10 cellular contexts compared by ENCODE assay signal in the genomic region with DNA sequence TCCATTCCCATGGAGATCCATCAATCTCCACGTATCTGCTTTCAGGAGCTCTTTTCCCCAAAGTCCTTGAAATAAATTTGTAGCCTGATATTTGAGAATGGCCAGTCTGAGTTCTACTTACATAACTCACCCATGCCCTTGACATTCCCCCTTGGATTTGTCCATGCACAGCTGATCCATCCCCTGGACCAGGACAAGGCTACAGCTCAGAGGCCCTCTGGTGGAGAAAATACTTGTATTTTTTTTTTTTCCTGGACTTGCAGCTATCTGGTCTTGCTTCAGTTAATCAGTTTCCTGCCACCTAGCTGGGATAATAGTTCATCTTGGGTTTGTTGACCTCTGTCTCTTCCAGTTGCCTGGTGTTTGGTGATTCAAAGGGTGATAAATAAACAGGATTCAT.
DNase-seq lines count a peak whose midpoint lies in the region; ATAC-seq, FAIRE-seq and TF ChIP-seq lines count a peak whose summit lies in the region.
"Had no signal": no experiment of that assay in that cellular context is flagged by ENCODE, and none has a peak within 500 bp of the region (broad histone marks: within the 10 kb centered on the region; RNA-seq: fewer than 3 reads in every experiment).

No MANE protein-coding gene starts in this region.

- H3K4me1 Mint-ChIP-seq in H9, result no peaks in the 10 kb centered on the region
- H3K4me1 Mint-ChIP-seq: immature natural killer cell had no signal

- no peak overlapping the region for H2BK5ac ChIP-seq in H9 (ENCODE audit: insufficient read length, low read length)

- H3K4ac ChIP-seq in H9 (ENCODE audit: low read depth, low read length), result no peak overlapping the region

- H4K8ac ChIP-seq in H9 (replicated peaks; ENCODE audit: insufficient read length, low read depth, low read length), result no peak overlapping the region

- no peak overlapping the region for H3T11ph ChIP-seq in H9 (ENCODE audit: low read length)

- H3K23me2 ChIP-seq in H9 (ENCODE audit: insufficient read length, low read depth, low read length, poor library complexity, severe bottlenecking), result no peaks in the 10 kb centered on the region

- H2AFZ ChIP-seq in H9 (ENCODE audit: low read length), result no peak overlapping the region

- FAIRE-seq in islet of Langerhans (lab: Jason Lieb, UNC), result peak; percentile 5

- whole genome bisulfite sequencing in H9 (ENCODE audit: extremely low coverage, insufficient read length, low lambda C conversion rate), result no CpG with 5 or more reads among the region's 1 CpG

- H3K9me3 ChIP-seq in H9 (ENCODE audit: control insufficient read depth, low read depth, low read length), result no peaks in the 10 kb centered on the region

- H3K56ac ChIP-seq in H9 (ENCODE audit: insufficient read length, low read depth, low read length), result no peak overlapping the region

- H2BK120ac ChIP-seq in H9 (ENCODE audit: low read depth, low read length, poor library complexity, severe bottlenecking), result no peak overlapping the region

- no peak overlapping the region for H3K27ac Mint-ChIP-seq in H9
- H3K27ac Mint-ChIP-seq: immature natural killer cell had no signal

- in situ Hi-C loops in SK-MEL-5 (cut with HindIII; ENCODE audit: low pct_unique_long_range_greater_than_20kb, low sequenced_read_pairs), result no loop called here

- H3K4me2 ChIP-seq in H9 (ENCODE audit: insufficient read depth, insufficient read length, low read length), result no peak overlapping the region

- no peak overlapping the region for H3K4me3 Mint-ChIP-seq in H9
- H3K4me3 Mint-ChIP-seq: immature natural killer cell had no signal

- ATAC-seq in GM21447 (IDR thresholded peaks at IDR 0.05; ENCODE audit: unreplicated experiment) (no peak), GM18909 (IDR thresholded peaks at IDR 0.05; ENCODE audit: poor library complexity, unreplicated experiment) (no peak), esophagus mucosa (no peak)

- no peak overlapping the region for H3K14ac ChIP-seq in H9 (ENCODE audit: insufficient read depth, low read length)

- H3K23ac ChIP-seq in H9 (ENCODE audit: insufficient read length, low read depth, low read length), result no peak overlapping the region

- no peak overlapping the region for H2BK12ac ChIP-seq in H9 (ENCODE audit: insufficient read length, low read depth, low read length)

- H3K4me1 ChIP-seq in H9 (ENCODE audit: insufficient read depth, low read length), result no peaks in the 10 kb centered on the region

- no peak overlapping the region for H2AK5ac ChIP-seq in H9 (ENCODE audit: insufficient read length, low read length)

- no peak overlapping the region for H3K9ac ChIP-seq in H9 (ENCODE audit: extremely low read depth, insufficient read length, low read length)

- peaks cover 0 to 4% (median 4%) of the 10 kb centered on the region in 3 experiments; a peak in 2 of 7 replicates for H3K36me3 Mint-ChIP-seq in H9 (ENCODE audit: insufficient read depth in 1 of 3, low read depth in 3 of 3)

- H3K27ac ChIP-seq in H9 (ENCODE audit: insufficient read length, low read depth, low read length), result no peak overlapping the region

- peak; percentile 68 for TF ChIP-seq CTCF in H9 (conservative IDR thresholded peaks at IDR 0.05)

- H3K79me1 ChIP-seq in H9 (ENCODE audit: insufficient read depth, low read depth, low read length, poor library complexity, severe bottlenecking), result no peaks in the 10 kb centered on the region

- H2BK20ac ChIP-seq in H9 (ENCODE audit: low read depth, low read length, poor library complexity, severe bottlenecking), result no peak overlapping the region

- H4K20me1 ChIP-seq in H9 (ENCODE audit: control insufficient read depth, insufficient read depth, insufficient read length), result no peaks in the 10 kb centered on the region

- H4K91ac ChIP-seq in H9 (ENCODE audit: insufficient read length, low read depth, low read length), result no peak overlapping the region

- no peaks in the 10 kb centered on the region for H3K27me3 ChIP-seq in H9 (ENCODE audit: insufficient read depth, low read length)

- no peaks in the 10 kb centered on the region for H3K27me3 Mint-ChIP-seq in H9 (ENCODE audit: low read depth)

- DNase-seq in AG08395 (ENCODE audit: low spot score) (peak; percentile 12), H9 (no peak), SK-MEL-5 (ENCODE audit: low read depth, low spot score) (peak; percentile 70), NCI-H1105 treated with DMSO at 0.1 percent for 48 hours (lab: John Stamatoyannopoulos, UW) (no peak)
- DNase-seq: DMS79 treated with DMSO at 0.1 percent for 48 hours, immature natural killer cell had no signal

- peaks cover 2 to 3% of the 10 kb centered on the region in 2 experiments; a peak in 3 of 5 replicates for H3K9me3 Mint-ChIP-seq in H9

- no peak overlapping the region for H3K18ac ChIP-seq in H9 (ENCODE audit: insufficient read length, low read depth, low read length)

- H3K79me2 ChIP-seq in H9 (ENCODE audit: insufficient read depth, low read length), result no peaks in the 10 kb centered on the region

- H4K5ac ChIP-seq in H9 (ENCODE audit: insufficient read length, low read depth, low read length), result no peak overlapping the region

- no peak overlapping the region for H2BK15ac ChIP-seq in H9 (ENCODE audit: low read depth, low read length)

Comparison
In these comparisons a context has a peak if more than half of its experiments do, and no peak if none do; other contexts are left out.
1. DNase-seq: peak in AG08395 (single experiment) and SK-MEL-5 (single experiment); none in H9 (single experiment) and NCI-H1105 treated with DMSO at 0.1 percent for 48 hours (single experiment).